In the genomic region with DNA sequence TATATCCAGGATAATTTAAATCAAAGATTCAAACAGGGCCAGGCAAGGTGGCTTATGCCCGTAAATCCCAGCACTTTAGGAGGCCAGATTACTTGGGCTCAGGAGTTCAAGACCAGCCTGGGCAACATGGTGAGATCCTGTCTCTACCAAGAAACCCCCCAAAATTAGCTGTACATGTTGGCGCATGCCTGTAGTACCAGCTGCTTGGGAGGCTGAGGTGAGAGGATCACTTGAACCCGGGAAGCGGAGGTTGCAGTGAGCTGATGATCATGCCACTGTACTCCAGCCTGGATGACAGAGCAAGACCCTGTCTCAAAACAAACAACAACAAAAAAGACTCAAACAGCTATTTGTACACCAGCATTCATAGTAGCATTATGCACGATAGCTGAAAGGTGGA, we compare ENCODE assay signal across 24 cellular contexts. TPM values are rescaled to one million over a fixed set of nuclear protein-coding genes. Genes with fewer than 3 reads are reported as not detected.
DNase-seq lines count a peak whose midpoint lies in the region; ATAC-seq and TF ChIP-seq lines count a peak whose summit lies in the region.
"Had no signal": no experiment of that assay in that cellular context is flagged by ENCODE, and none has a peak within 500 bp of the region (broad histone marks: within the 10 kb centered on the region; RNA-seq: fewer than 3 reads in every experiment).

No MANE protein-coding gene starts in this region.

- H3K9me3 ChIP-seq in Loucy (ENCODE audit: insufficient read depth, low read depth, low read length): no peaks in the 10 kb centered on the region
- no peaks in the 10 kb centered on the region for H3K9me3 ChIP-seq in endodermal cell (ENCODE audit: control insufficient read depth, low read length)
- H3K9me3 ChIP-seq: left lung, SJCRH30, thoracic aorta had no signal

- no peak overlapping the region for H3K27ac ChIP-seq in endodermal cell (ENCODE audit: low read depth, low read length)
- H3K27ac ChIP-seq: 22Rv1, SJCRH30, thoracic aorta had no signal

- no peak for TF ChIP-seq CTCF in Loucy (conservative IDR thresholded peaks at IDR 0.05; ENCODE audit: low read length)
- TF ChIP-seq CTCF in endodermal cell (conservative IDR thresholded peaks at IDR 0.05): no peak
- TF ChIP-seq CTCF in progenitor cell of endocrine pancreas (IDR thresholded peaks at IDR 0.05; ENCODE audit: unreplicated experiment): no peak

- no peak for ATAC-seq in activated CD8-positive, alpha-beta memory T cell treated with anti-CD3 and anti-CD28 coated beads, Interleukin-2, amount 10 ng/mL, durations not matched to agents 7 days and 5 days
- no peak for ATAC-seq in GM21825 (IDR thresholded peaks at IDR 0.05; ENCODE audit: unreplicated experiment)
- ATAC-seq in stimulated activated memory B cell treated with anti-CD40 and anti-IgM and Interleukin-4, amounts not matched to agents 10 μg/mL and 1 μg/mL and 100 μg/mL, for 72 hours: no peak
- ATAC-seq: activated naive CD8-positive, alpha-beta T cell treated with anti-CD3 and anti-CD28 coated beads, Interleukin-2, amount 50 U/mL, for 24 hours had no signal

- H4K20me1 ChIP-seq in Loucy (ENCODE audit: insufficient read depth, low read length, poor library complexity, severe bottlenecking): peaks cover 73% of the 10 kb centered on the region

- peaks cover 34% of the 10 kb centered on the region for H3K36me3 Mint-ChIP-seq in activated CD8-positive, alpha-beta memory T cell treated with anti-CD3 and anti-CD28 coated beads, Interleukin-2, amount 10 ng/mL, durations not matched to agents 7 days and 5 days
- H3K36me3 Mint-ChIP-seq in endodermal cell (ENCODE audit: low read depth) (peaks cover 37% of the 10 kb centered on the region), progenitor cell of endocrine pancreas (ENCODE audit: insufficient read depth) (peaks cover 22% of the 10 kb centered on the region)
- H3K36me3 Mint-ChIP-seq in stimulated activated memory B cell treated with anti-CD40 and anti-IgM and Interleukin-4, amounts not matched to agents 10 μg/mL and 1 μg/mL and 100 μg/mL, for 72 hours: peaks cover 40% of the 10 kb centered on the region

- no peaks in the 10 kb centered on the region for H3K9me2 ChIP-seq in Loucy (replicated peaks; ENCODE audit: low read depth, low read length)

- no peaks in the 10 kb centered on the region for H3K36me3 ChIP-seq in Loucy (ENCODE audit: insufficient read depth, low read length)
- H3K36me3 ChIP-seq in endodermal cell (ENCODE audit: control insufficient read depth, insufficient read depth, low read length): peaks cover 57% of the 10 kb centered on the region

- H3K4me1 Mint-ChIP-seq in activated CD8-positive, alpha-beta memory T cell treated with anti-CD3 and anti-CD28 coated beads, Interleukin-2, amount 10 ng/mL, durations not matched to agents 7 days and 5 days: peaks cover 50% of the 10 kb centered on the region
- H3K4me1 Mint-ChIP-seq in endodermal cell: peaks cover 14% of the 10 kb centered on the region
- peaks cover 9% of the 10 kb centered on the region for H3K4me1 Mint-ChIP-seq in progenitor cell of endocrine pancreas (ENCODE audit: low read depth)
- H3K4me1 Mint-ChIP-seq in stimulated activated memory B cell treated with anti-CD40 and anti-IgM and Interleukin-4, amounts not matched to agents 10 μg/mL and 1 μg/mL and 100 μg/mL, for 72 hours: peaks cover 63% of the 10 kb centered on the region

- H3K4me1 ChIP-seq in Loucy (ENCODE audit: insufficient read depth, low read length, poor library complexity, severe bottlenecking) (peaks cover 35% of the 10 kb centered on the region), endodermal cell (ENCODE audit: control insufficient read depth, insufficient read depth, low read length) (no peaks in the 10 kb centered on the region)
- H3K4me1 ChIP-seq: SJCRH30 had no signal

- peak overlapping the region; percentile 31 for H3K9ac ChIP-seq in Loucy (ENCODE audit: low read depth, low read length, poor library complexity, severe bottlenecking)
- no peak overlapping the region for H3K9ac ChIP-seq in endodermal cell (ENCODE audit: extremely low read depth, low read length, poor library complexity, severe bottlenecking)

- no peak overlapping the region for H2AFZ ChIP-seq in Loucy (ENCODE audit: low read length)

- H3K4me3 Mint-ChIP-seq in activated CD8-positive, alpha-beta memory T cell treated with anti-CD3 and anti-CD28 coated beads, Interleukin-2, amount 10 ng/mL, durations not matched to agents 7 days and 5 days: no peak overlapping the region
- H3K4me3 Mint-ChIP-seq in endodermal cell (no peak overlapping the region), progenitor cell of endocrine pancreas (ENCODE audit: low read depth) (no peak overlapping the region)
- no peak overlapping the region for H3K4me3 Mint-ChIP-seq in stimulated activated memory B cell treated with anti-CD40 and anti-IgM and Interleukin-4, amounts not matched to agents 10 μg/mL and 1 μg/mL and 100 μg/mL, for 72 hours

- H3K4me3 ChIP-seq in Loucy (ENCODE audit: low read length, poor library complexity, severe bottlenecking) (peak overlapping the region; percentile 28), endodermal cell (ENCODE audit: low read length) (no peak overlapping the region)
- H3K4me3 ChIP-seq: left lung, SJCRH30 had no signal

- H3K4me2 ChIP-seq in Loucy (ENCODE audit: low read depth, low read length, poor library complexity, severe bottlenecking): peak overlapping the region; percentile 95

- WGBS in endodermal cell (ENCODE audit: insufficient coverage in 1 of 2, insufficient read length in 1 of 2), 2 experiments: 93 to 100% methylated on average over 1 to 5 of the region's 5 CpGs

- peak overlapping the region; percentile 54 for H3K27ac Mint-ChIP-seq in activated CD8-positive, alpha-beta memory T cell treated with anti-CD3 and anti-CD28 coated beads, Interleukin-2, amount 10 ng/mL, durations not matched to agents 7 days and 5 days
- peak overlapping the region; percentile 39 for H3K27ac Mint-ChIP-seq in endodermal cell
- H3K27ac Mint-ChIP-seq in progenitor cell of endocrine pancreas: peak overlapping the region; percentile 59
- no peak overlapping the region for H3K27ac Mint-ChIP-seq in stimulated activated memory B cell treated with anti-CD40 and anti-IgM and Interleukin-4, amounts not matched to agents 10 μg/mL and 1 μg/mL and 100 μg/mL, for 72 hours

- DNase-seq in activated CD8-positive, alpha-beta memory T cell treated with anti-CD3 and anti-CD28 coated beads, Interleukin-2, amount 10 ng/mL, durations not matched to agents 7 days and 5 days: no peak
- no peak for DNase-seq in activated CD8-positive, alpha-beta memory T cell treated with anti-CD3 and anti-CD28 coated beads, Interleukin-2, amount 50 U/mL, for 48 hours
- DNase-seq in endodermal cell (no peak), progenitor cell of endocrine pancreas (ENCODE audit: low spot score, unreplicated experiment) (no peak), COLO829 (ENCODE audit: low spot score) (no peak)
- DNase-seq: activated CD4-positive, CD25-positive, alpha-beta regulatory T cell; activated naive CD8-positive, alpha-beta T cell treated with anti-CD3 and anti-CD28 coated beads, Interleukin-2, amount 50 U/mL, for 24 hours; central memory CD4-positive, alpha-beta T cell; GDM1; KG1; left lung; MV-4-11; NCI-H146; NCI-H524; occipital lobe; SJCRH30 had no signal

- H3K9me3 Mint-ChIP-seq in activated CD8-positive, alpha-beta memory T cell treated with anti-CD3 and anti-CD28 coated beads, Interleukin-2, amount 10 ng/mL, durations not matched to agents 7 days and 5 days (ENCODE audit: low read depth): no peaks in the 10 kb centered on the region
- H3K9me3 Mint-ChIP-seq in endodermal cell (peaks cover 5% of the 10 kb centered on the region), progenitor cell of endocrine pancreas (ENCODE audit: low read depth) (no peaks in the 10 kb centered on the region)
- H3K9me3 Mint-ChIP-seq in stimulated activated memory B cell treated with anti-CD40 and anti-IgM and Interleukin-4, amounts not matched to agents 10 μg/mL and 1 μg/mL and 100 μg/mL, for 72 hours: no peaks in the 10 kb centered on the region
- H3K9me3 Mint-ChIP-seq: activated naive CD8-positive, alpha-beta T cell treated with anti-CD3 and anti-CD28 coated beads, Interleukin-2, amount 50 U/mL, for 24 hours; activated T-helper 2 cell treated with anti-CD3 and anti-CD28 coated beads, Interferon-gamma antibody, Interleukin-2, Interleukin-4, amounts not matched to agents 10 μg/mL and 5 μg/mL and 100 μg/mL, durations not matched to agents 14 hours and 24 hours and 36 hours; dendritic cell treated with granulocyte-macrophage colony-stimulating factor and Interleukin-4, amounts not matched to agents 40 ng/mL and 50 ng/mL, for 4 days; stimulated activated naive CD8-positive, alpha-beta T cell treated with anti-CD3 and anti-CD28 coated beads, Interleukin-15, Interleukin-2, amounts not matched to agents 100 ng/mL and 50 ng/mL, for 24 hours had no signal

- CTCF ChIA-PET in activated CD8-positive, alpha-beta memory T cell treated with anti-CD3 and anti-CD28 coated beads, Interleukin-2, amount 10 ng/mL, durations not matched to agents 7 days and 5 days (lab: Charles Lee): interaction anchor here (1.3 to 1.4 kb wide), 3 partner anchors 9 to 52 kb away, joined by 3 to 6 read pairs (median 5); a partner anchor contains a TSS

- H3K27me3 Mint-ChIP-seq in activated CD8-positive, alpha-beta memory T cell treated with anti-CD3 and anti-CD28 coated beads, Interleukin-2, amount 10 ng/mL, durations not matched to agents 7 days and 5 days: no peaks in the 10 kb centered on the region
- H3K27me3 Mint-ChIP-seq in endodermal cell (ENCODE audit: insufficient read depth) (no peaks in the 10 kb centered on the region), progenitor cell of endocrine pancreas (no peaks in the 10 kb centered on the region)
- no peaks in the 10 kb centered on the region for H3K27me3 Mint-ChIP-seq in stimulated activated memory B cell treated with anti-CD40 and anti-IgM and Interleukin-4, amounts not matched to agents 10 μg/mL and 1 μg/mL and 100 μg/mL, for 72 hours
- H3K27me3 Mint-ChIP-seq: activated naive CD8-positive, alpha-beta T cell treated with anti-CD3 and anti-CD28 coated beads, Interleukin-2, amount 50 U/mL, for 24 hours; dendritic cell treated with granulocyte-macrophage colony-stimulating factor and Interleukin-4, amounts not matched to agents 40 ng/mL and 50 ng/mL, for 4 days; stimulated activated naive CD8-positive, alpha-beta T cell treated with anti-CD3 and anti-CD28 coated beads, Interleukin-15, Interleukin-2, amounts not matched to agents 100 ng/mL and 50 ng/mL, for 24 hours had no signal

- H3K79me2 ChIP-seq in Loucy (ENCODE audit: insufficient read depth, low read length): peaks cover 100% of the 10 kb centered on the region

- no peaks in the 10 kb centered on the region for H3F3A ChIP-seq in Loucy (ENCODE audit: low read depth)

- H3K27me3 ChIP-seq in Loucy (ENCODE audit: insufficient read depth, low read length, poor library complexity, severe bottlenecking) (no peaks in the 10 kb centered on the region), endodermal cell (ENCODE audit: control insufficient read depth, insufficient read depth, low read length, poor library complexity, severe bottlenecking) (no peaks in the 10 kb centered on the region)
- H3K27me3 ChIP-seq: left lung, SJCRH30 had no signal

RNA-seq across cellular contexts. Expression of a gene that starts 9.2 kb away (rescaled TPM):
- 100 to 1,000 TPM; 121 to 128 TPM for total RNA-seq in activated CD8-positive, alpha-beta memory T cell treated with anti-CD3 and anti-CD28 coated beads, Interleukin-2, amount 10 ng/mL, durations not matched to agents 7 days and 5 days
- total RNA-seq in endodermal cell (100 to 1,000 TPM; 115 to 121 TPM), progenitor cell of endocrine pancreas (106 and 114 TPM in 2 replicates)
- 102 TPM for polyA plus RNA-seq in endodermal cell (2013, experiment 1 of 2)
- polyA plus RNA-seq in endodermal cell (2013, experiment 2 of 2): 95.8 TPM
